In the genomic region with DNA sequence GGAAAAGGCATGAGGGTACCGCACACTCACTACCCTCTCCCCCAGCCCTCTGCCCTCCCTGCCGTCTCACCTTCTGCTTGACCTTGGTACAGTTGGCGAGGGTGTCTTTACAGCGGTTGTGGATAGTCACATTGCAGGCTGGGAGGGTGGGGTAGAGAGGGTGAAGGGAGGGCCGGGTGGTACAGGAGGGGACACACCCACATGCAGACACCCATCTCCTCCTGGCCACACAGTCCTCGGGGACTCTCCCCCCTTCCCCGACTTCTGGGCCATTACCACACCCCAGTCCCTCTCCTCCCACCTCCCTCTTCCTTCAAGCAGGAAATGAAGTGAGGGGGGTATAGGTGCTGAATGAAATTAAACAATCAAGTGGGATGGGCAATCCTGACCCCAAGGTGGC, we compare ENCODE assay signal across 13 cellular contexts. TPM values are rescaled to one million over a fixed set of nuclear protein-coding genes. Genes with fewer than 3 reads are reported as not detected.
DNase-seq lines count a peak whose midpoint lies in the region; ATAC-seq lines count a peak whose summit lies in the region.
"Had no signal": no experiment of that assay in that cellular context is flagged by ENCODE, and none has a peak within 500 bp of the region (broad histone marks: within the 10 kb centered on the region; RNA-seq: fewer than 3 reads in every experiment).

No MANE protein-coding gene starts in this region.

- no peak for ATAC-seq in stimulated activated naive CD8-positive, alpha-beta T cell treated with anti-CD3 and anti-CD28 coated beads, Interleukin-15, Interleukin-2, amounts not matched to agents 100 U/mL and 50 U/mL, for 24 hours
- no peak for ATAC-seq in natural killer cell treated with Interleukin-12 subunit alpha and Interleukin-12 subunit beta and Interleukin-15 and Interleukin-18, amount 100 ng/mL, for 72 hours
- no peak for ATAC-seq in GM19328 (IDR thresholded peaks at IDR 0.05; ENCODE audit: unreplicated experiment)

- no peak for DNase-seq in stimulated activated naive CD8-positive, alpha-beta T cell treated with anti-CD3 and anti-CD28 coated beads, Interleukin-15, Interleukin-2, amounts not matched to agents 100 U/mL and 50 U/mL, for 24 hours
- DNase-seq in effector memory CD4-positive, alpha-beta T cell, result no peak
- DNase-seq in natural killer cell treated with Interleukin-12 subunit alpha and Interleukin-12 subunit beta and Interleukin-15 and Interleukin-18, amount 100 ng/mL, for 72 hours (ENCODE audit: low spot score), result no peak
- DNase-seq in DMS 273 (lab: John Stamatoyannopoulos, UW; ENCODE audit: unreplicated experiment) (no peak), NOMO-1 treated with DMSO at 0.1 percent for 48 hours (lab: John Stamatoyannopoulos, UW; ENCODE audit: unreplicated experiment) (no peak), MG63 (no peak)
- DNase-seq: activated CD8-positive, alpha-beta memory T cell treated with anti-CD3 and anti-CD28 coated beads for 24 hours; NCI-H1092 treated with DMSO at 0.1 percent for 48 hours; PC-9 had no signal

- peak overlapping the region; percentile 62 for H3K27ac ChIP-seq in effector memory CD4-positive, alpha-beta T cell (ENCODE audit: insufficient read depth, low read length, poor library complexity, severe bottlenecking)
- H3K27ac ChIP-seq: C4-2B, PC-9 had no signal

- H3K9me3 ChIP-seq in effector memory CD4-positive, alpha-beta T cell (ENCODE audit: control insufficient read depth, low read length), result no peaks in the 10 kb centered on the region
- no peaks in the 10 kb centered on the region for H3K9me3 ChIP-seq in MG63

- H3K4me3 Mint-ChIP-seq in stimulated activated naive CD8-positive, alpha-beta T cell treated with anti-CD3 and anti-CD28 coated beads, Interleukin-15, Interleukin-2, amounts not matched to agents 100 ng/mL and 50 ng/mL, for 24 hours, result peak overlapping the region; percentile 35
- H3K4me3 Mint-ChIP-seq in natural killer cell treated with Interleukin-12 subunit alpha and Interleukin-12 subunit beta and Interleukin-15 and Interleukin-18, amount 100 ng/mL, for 72 hours, result peak overlapping the region; percentile 73

- no peaks in the 10 kb centered on the region for H3K27me3 Mint-ChIP-seq in stimulated activated naive CD8-positive, alpha-beta T cell treated with anti-CD3 and anti-CD28 coated beads, Interleukin-15, Interleukin-2, amounts not matched to agents 100 ng/mL and 50 ng/mL, for 24 hours
- H3K27me3 Mint-ChIP-seq in natural killer cell treated with Interleukin-12 subunit alpha and Interleukin-12 subunit beta and Interleukin-15 and Interleukin-18, amount 100 ng/mL, for 72 hours, result no peaks in the 10 kb centered on the region

- peaks cover 52% of the 10 kb centered on the region for H3K4me1 ChIP-seq in effector memory CD4-positive, alpha-beta T cell (ENCODE audit: control insufficient read depth, insufficient read depth, low read length, poor library complexity, severe bottlenecking)

- no peaks in the 10 kb centered on the region for H3K27me3 ChIP-seq in effector memory CD4-positive, alpha-beta T cell (replicated peaks; ENCODE audit: control insufficient read depth, insufficient read depth, low read length, poor library complexity, severe bottlenecking)
- H3K27me3 ChIP-seq in MG63, result no peaks in the 10 kb centered on the region

- peaks cover 68% of the 10 kb centered on the region for H3K36me3 ChIP-seq in effector memory CD4-positive, alpha-beta T cell (ENCODE audit: control insufficient read depth, insufficient read depth, low read length)
- H3K36me3 ChIP-seq in MG63, result peaks cover 90% of the 10 kb centered on the region

- no peak overlapping the region for H3K4me3 ChIP-seq in effector memory CD4-positive, alpha-beta T cell (ENCODE audit: insufficient read depth, low read depth, low read length, poor library complexity, severe bottlenecking)
- no peak overlapping the region for H3K4me3 ChIP-seq in MG63
- H3K4me3 ChIP-seq: PC-9 had no signal

- H3K27ac Mint-ChIP-seq in stimulated activated naive CD8-positive, alpha-beta T cell treated with anti-CD3 and anti-CD28 coated beads, Interleukin-15, Interleukin-2, amounts not matched to agents 100 ng/mL and 50 ng/mL, for 24 hours, result peak overlapping the region; percentile 87
- peak overlapping the region; percentile 95 to 96 for H3K27ac Mint-ChIP-seq in natural killer cell treated with Interleukin-12 subunit alpha and Interleukin-12 subunit beta and Interleukin-15 and Interleukin-18, amount 100 ng/mL, for 72 hours

- no peaks in the 10 kb centered on the region for H3K9me3 Mint-ChIP-seq in stimulated activated naive CD8-positive, alpha-beta T cell treated with anti-CD3 and anti-CD28 coated beads, Interleukin-15, Interleukin-2, amounts not matched to agents 100 ng/mL and 50 ng/mL, for 24 hours
- no peaks in the 10 kb centered on the region for H3K9me3 Mint-ChIP-seq in natural killer cell treated with Interleukin-12 subunit alpha and Interleukin-12 subunit beta and Interleukin-15 and Interleukin-18, amount 100 ng/mL, for 72 hours

- H3K36me3 Mint-ChIP-seq in stimulated activated naive CD8-positive, alpha-beta T cell treated with anti-CD3 and anti-CD28 coated beads, Interleukin-15, Interleukin-2, amounts not matched to agents 100 ng/mL and 50 ng/mL, for 24 hours (ENCODE audit: low read depth), result peaks cover 77% of the 10 kb centered on the region
- H3K36me3 Mint-ChIP-seq in natural killer cell treated with Interleukin-12 subunit alpha and Interleukin-12 subunit beta and Interleukin-15 and Interleukin-18, amount 100 ng/mL, for 72 hours, result peaks cover 5% of the 10 kb centered on the region

- H3K4me1 Mint-ChIP-seq in stimulated activated naive CD8-positive, alpha-beta T cell treated with anti-CD3 and anti-CD28 coated beads, Interleukin-15, Interleukin-2, amounts not matched to agents 100 ng/mL and 50 ng/mL, for 24 hours (ENCODE audit: low read depth), result peaks cover 68% of the 10 kb centered on the region
- peaks cover 59 to 62% of the 10 kb centered on the region in 2 donors for H3K4me1 Mint-ChIP-seq in natural killer cell treated with Interleukin-12 subunit alpha and Interleukin-12 subunit beta and Interleukin-15 and Interleukin-18, amount 100 ng/mL, for 72 hours (ENCODE audit: low read depth in 2 of 2)

RNA-seq across cellular contexts. Expression of a gene that starts 11.6 kb away (rescaled TPM):
- total RNA-seq in natural killer cell treated with Interleukin-12 subunit alpha and Interleukin-12 subunit beta and Interleukin-15 and Interleukin-18, amount 100 ng/mL, for 72 hours, result 100 to 1,000 TPM; 205 to 234 TPM
- total RNA-seq in MG63 (2014; rRNA removed; shearing (Covaris generic); ENCODE audit: low replicate concordance), result 38.7 and 70.6 TPM in 2 replicates

RNA-seq across cellular contexts. Expression of a gene that starts 25.3 kb away (rescaled TPM):
- total RNA-seq in natural killer cell treated with Interleukin-12 subunit alpha and Interleukin-12 subunit beta and Interleukin-15 and Interleukin-18, amount 100 ng/mL, for 72 hours, result not detected
- not detected in 2 replicates for total RNA-seq in MG63 (2014; rRNA removed; shearing (Covaris generic); ENCODE audit: low replicate concordance)
- total RNA-seq: dermis blood vessel endothelial cell, PC-9 had no signal

RNA-seq across cellular contexts. Expression of a gene that starts 32.5 kb away (rescaled TPM):
- 10 to 100 TPM; 47.6 to 96.0 TPM for total RNA-seq in natural killer cell treated with Interleukin-12 subunit alpha and Interleukin-12 subunit beta and Interleukin-15 and Interleukin-18, amount 100 ng/mL, for 72 hours
- total RNA-seq in MG63 (2014; rRNA removed; shearing (Covaris generic); ENCODE audit: low replicate concordance), result 26.0 and 32.1 TPM in 2 replicates

RNA-seq across cellular contexts. Expression of a gene that starts 54.0 kb away (rescaled TPM):
- total RNA-seq in natural killer cell treated with Interleukin-12 subunit alpha and Interleukin-12 subunit beta and Interleukin-15 and Interleukin-18, amount 100 ng/mL, for 72 hours, result 100 to 1,000 TPM; 240 to 299 TPM
- 243 and 387 TPM in 2 replicates for total RNA-seq in MG63 (2014; rRNA removed; shearing (Covaris generic); ENCODE audit: low replicate concordance)

RNA-seq across cellular contexts. Expression of a gene that starts 55.6 kb away (rescaled TPM):
- 10 to 100 TPM; 29.4 to 40.2 TPM for total RNA-seq in natural killer cell treated with Interleukin-12 subunit alpha and Interleukin-12 subunit beta and Interleukin-15 and Interleukin-18, amount 100 ng/mL, for 72 hours
- total RNA-seq in MG63 (2014; rRNA removed; shearing (Covaris generic); ENCODE audit: low replicate concordance), result 43.4 and 54.6 TPM in 2 replicates
